Comparison of ENCODE assay signal across 16 cellular contexts in the genomic region with DNA sequence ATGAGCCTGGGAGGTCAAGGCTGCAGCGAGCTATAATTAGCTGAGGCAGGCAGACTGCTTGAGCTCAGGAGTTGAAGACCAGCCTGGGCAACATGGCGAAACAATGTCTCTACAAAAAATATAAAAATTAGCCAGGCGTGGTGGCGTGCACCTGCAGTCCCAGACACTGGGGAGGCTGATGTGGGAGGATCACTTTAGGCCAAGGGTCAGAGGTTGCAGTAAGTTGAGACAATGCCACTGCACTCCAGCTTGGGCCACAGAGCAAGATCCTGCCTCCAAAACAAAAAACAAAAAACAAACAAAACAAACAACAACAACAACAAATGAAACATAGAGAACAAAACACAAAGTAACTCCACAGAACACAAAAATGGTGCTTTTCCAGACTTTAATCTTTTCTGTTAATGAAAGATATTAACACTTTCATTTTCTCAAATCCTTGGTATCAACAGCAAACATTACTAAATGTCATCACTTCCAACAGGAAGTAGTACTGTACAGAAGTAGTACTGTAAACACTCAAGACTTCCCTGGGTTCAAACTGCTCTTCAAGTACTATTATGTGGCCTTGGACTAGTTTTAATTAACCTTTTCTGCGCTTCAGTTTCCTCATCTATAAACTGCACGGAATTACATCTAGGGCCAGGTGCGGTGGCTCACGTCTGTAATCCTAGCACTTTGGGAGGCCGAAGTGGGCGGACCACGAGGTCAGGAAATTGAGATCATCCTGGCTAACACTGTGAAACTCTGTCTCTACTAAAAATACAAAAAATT. TPM values are rescaled to one million over a fixed set of nuclear protein-coding genes. Genes with fewer than 3 reads are reported as not detected.
DNase-seq lines count a peak whose midpoint lies in the region; ATAC-seq and TF ChIP-seq lines count a peak whose summit lies in the region.
"Had no signal": no experiment of that assay in that cellular context is flagged by ENCODE, and none has a peak within 500 bp of the region (broad histone marks: within the 10 kb centered on the region; RNA-seq: fewer than 3 reads in every experiment).

No MANE protein-coding gene starts in this region.

- H3K4me1 ChIP-seq in left lung (peaks cover 9 to 40% of the 10 kb centered on the region in 2 donors), prostate gland (replicated peaks) (peaks cover 18% of the 10 kb centered on the region)

- TF ChIP-seq CTCF in CD4-positive, alpha-beta T cell (IDR thresholded peaks at IDR 0.05), result no peak
- no peak for TF ChIP-seq CTCF in activated CD8-positive, alpha-beta T cell treated with anti-CD3 and anti-CD28 coated beads for 36 hours (IDR thresholded peaks at IDR 0.05)
- no peak for TF ChIP-seq CTCF in left lung (IDR thresholded peaks at IDR 0.05)
- TF ChIP-seq CTCF in prostate gland (IDR thresholded peaks at IDR 0.05), result no peak
- no peak for TF ChIP-seq CTCF in type B pancreatic cell (conservative IDR thresholded peaks at IDR 0.05)

- peaks cover 0 to 52% of the 10 kb centered on the region in 2 donors for H3K36me3 ChIP-seq in left lung
- H3K36me3 ChIP-seq in prostate gland, result no peaks in the 10 kb centered on the region

- H3K27ac Mint-ChIP-seq in CD4-positive, alpha-beta T cell, result peak overlapping the region; percentile 32
- peak overlapping the region; percentile 34 for H3K27ac Mint-ChIP-seq in activated CD8-positive, alpha-beta T cell treated with anti-CD3 and anti-CD28 coated beads for 36 hours
- no peak overlapping the region for H3K27ac Mint-ChIP-seq in type B pancreatic cell
- H3K27ac Mint-ChIP-seq: GM23338, IgD-negative memory B cell had no signal

- no peak overlapping the region for H3K27ac ChIP-seq in CD4-positive, alpha-beta T cell (ENCODE audit: low read depth, low read length)
- H3K27ac ChIP-seq in left lung (no peak overlapping the region), prostate gland (no peak overlapping the region)
- H3K27ac ChIP-seq: dorsolateral prefrontal cortex, Peyer's patch, tibial artery had no signal

- H3K4me3 ChIP-seq in left lung, result no peak overlapping the region
- no peak overlapping the region for H3K4me3 ChIP-seq in prostate gland
- H3K4me3 ChIP-seq: dorsolateral prefrontal cortex, GM23338, Peyer's patch, spleen, tibial artery had no signal

- no peak for ATAC-seq in CD4-positive, alpha-beta T cell (ENCODE audit: poor library complexity)
- no peak for ATAC-seq in activated CD8-positive, alpha-beta T cell treated with anti-CD3 and anti-CD28 coated beads for 36 hours
- ATAC-seq in left lung, result peak; percentile 21
- ATAC-seq: esophagus mucosa, GM23338, SK-N-SH treated with all-trans-retinoic acid at 6 μM for 48 hours had no signal

- no peaks in the 10 kb centered on the region for H3K27me3 ChIP-seq in CD4-positive, alpha-beta T cell (ENCODE audit: control insufficient read depth, insufficient read depth, low read length)
- H3K27me3 ChIP-seq in left lung (no peaks in the 10 kb centered on the region), prostate gland (replicated peaks; ENCODE audit: insufficient read depth) (no peaks in the 10 kb centered on the region)
- H3K27me3 ChIP-seq: dorsolateral prefrontal cortex, Peyer's patch, spleen, tibial artery had no signal

- peaks cover 96% of the 10 kb centered on the region for H3K36me3 Mint-ChIP-seq in CD4-positive, alpha-beta T cell (ENCODE audit: low read depth)
- peaks cover 60% of the 10 kb centered on the region for H3K36me3 Mint-ChIP-seq in activated CD8-positive, alpha-beta T cell treated with anti-CD3 and anti-CD28 coated beads for 36 hours (ENCODE audit: low read depth)
- peaks cover 43% of the 10 kb centered on the region for H3K36me3 Mint-ChIP-seq in type B pancreatic cell

- no peak for TF ChIP-seq POLR2A in prostate gland (IDR thresholded peaks at IDR 0.05)

- intact Hi-C loops in CD4-positive, alpha-beta T cell (cut with DNase I, micrococcal nuclease), result no loop called here
- intact Hi-C loops in activated CD8-positive, alpha-beta T cell treated with anti-CD3 and anti-CD28 coated beads for 36 hours (cut with micrococcal nuclease), result no loop called here
- intact Hi-C loops in left lung (cut with DNase I) (no loop called here), prostate gland (cut with DNase I) (no loop called here)

- H3K9me3 ChIP-seq in CD4-positive, alpha-beta T cell (ENCODE audit: control insufficient read depth, low read length), result no peaks in the 10 kb centered on the region
- H3K9me3 ChIP-seq in left lung, result no peaks in the 10 kb centered on the region
- no peaks in the 10 kb centered on the region for H3K9me3 ChIP-seq in prostate gland
- H3K9me3 ChIP-seq: Peyer's patch, spleen, tibial artery had no signal

- H3K9me3 Mint-ChIP-seq in CD4-positive, alpha-beta T cell, result no peaks in the 10 kb centered on the region
- H3K9me3 Mint-ChIP-seq in activated CD8-positive, alpha-beta T cell treated with anti-CD3 and anti-CD28 coated beads for 36 hours, result no peaks in the 10 kb centered on the region
- no peaks in the 10 kb centered on the region for H3K9me3 Mint-ChIP-seq in type B pancreatic cell
- H3K9me3 Mint-ChIP-seq: GM23338, IgD-negative memory B cell had no signal

- 94% methylated on average over 11 of the region's 11 CpGs for WGBS in prostate gland

- H3K4me3 Mint-ChIP-seq in CD4-positive, alpha-beta T cell, result peak overlapping the region; percentile 2
- H3K4me3 Mint-ChIP-seq in activated CD8-positive, alpha-beta T cell treated with anti-CD3 and anti-CD28 coated beads for 36 hours, result no peak overlapping the region
- H3K4me3 Mint-ChIP-seq in type B pancreatic cell, result no peak overlapping the region

- H3K4me1 Mint-ChIP-seq in CD4-positive, alpha-beta T cell (ENCODE audit: low read depth), result peaks cover 73% of the 10 kb centered on the region
- peaks cover 66% of the 10 kb centered on the region for H3K4me1 Mint-ChIP-seq in activated CD8-positive, alpha-beta T cell treated with anti-CD3 and anti-CD28 coated beads for 36 hours (ENCODE audit: low read depth)
- H3K4me1 Mint-ChIP-seq in type B pancreatic cell (ENCODE audit: unreplicated experiment), result peaks cover 33% of the 10 kb centered on the region

- no peaks in the 10 kb centered on the region for H3K27me3 Mint-ChIP-seq in CD4-positive, alpha-beta T cell
- no peaks in the 10 kb centered on the region for H3K27me3 Mint-ChIP-seq in activated CD8-positive, alpha-beta T cell treated with anti-CD3 and anti-CD28 coated beads for 36 hours
- H3K27me3 Mint-ChIP-seq in type B pancreatic cell, result no peaks in the 10 kb centered on the region
- H3K27me3 Mint-ChIP-seq: IgD-negative memory B cell had no signal

- DNase-seq in CD4-positive, alpha-beta T cell, result no peak
- DNase-seq in DMS53 (lab: John Stamatoyannopoulos, UW) (peak; percentile 67), left lung (no peak), HK-2 (ENCODE audit: unreplicated experiment) (no peak), prostate gland (ENCODE audit: low spot score) (no peak), dedifferentiated amniotic fluid mesenchymal stem cell (ENCODE audit: extremely low spot score) (no peak), type B pancreatic cell (ENCODE audit: extremely low spot score, unreplicated experiment) (no peak)
- no peak for DNase-seq in activated CD8-positive, alpha-beta T cell treated with anti-CD3 and anti-CD28 coated beads for 36 hours
- DNase-seq: dorsolateral prefrontal cortex, Peyer's patch, spleen, tibial artery had no signal

- CTCF ChIA-PET in CD4-positive, alpha-beta T cell (lab: Charles Lee), result no interaction called here
- CTCF ChIA-PET in activated CD8-positive, alpha-beta T cell treated with anti-CD3 and anti-CD28 coated beads for 36 hours (lab: Charles Lee), result interaction anchor here (1.2 to 1.7 kb wide), 2 partner anchors 24 to 26 kb away, joined by 4 to 5 read pairs; no protein-coding TSS in a partner anchor

- POLR2A ChIA-PET in CD4-positive, alpha-beta T cell (lab: Charles Lee), result no interaction called here
- POLR2A ChIA-PET in activated CD8-positive, alpha-beta T cell treated with anti-CD3 and anti-CD28 coated beads for 36 hours (lab: Charles Lee), result interaction anchor here (1.8 kb wide), 1 partner anchor 27 kb away, joined by 5 read pairs; no protein-coding TSS in a partner anchor

RNA-seq across cellular contexts. Expression of gene PUM2, which starts 27.9 kb away (rescaled TPM):
- 10 to 100 TPM; 94.9 to 95.4 TPM for total RNA-seq in CD4-positive, alpha-beta T cell
- total RNA-seq in activated CD8-positive, alpha-beta T cell treated with anti-CD3 and anti-CD28 coated beads for 36 hours, result 100 to 1,000 TPM; 104 TPM
- total RNA-seq in left lung, result 10 to 100 TPM; 86.4 to 97.6 TPM
- total RNA-seq in prostate gland, result 10 to 100 TPM; 60.8 to 89.0 TPM
- total RNA-seq in type B pancreatic cell (ENCODE audit: low replicate concordance), result 98.5 and 112 TPM in 2 replicates
